In the genomic region with DNA sequence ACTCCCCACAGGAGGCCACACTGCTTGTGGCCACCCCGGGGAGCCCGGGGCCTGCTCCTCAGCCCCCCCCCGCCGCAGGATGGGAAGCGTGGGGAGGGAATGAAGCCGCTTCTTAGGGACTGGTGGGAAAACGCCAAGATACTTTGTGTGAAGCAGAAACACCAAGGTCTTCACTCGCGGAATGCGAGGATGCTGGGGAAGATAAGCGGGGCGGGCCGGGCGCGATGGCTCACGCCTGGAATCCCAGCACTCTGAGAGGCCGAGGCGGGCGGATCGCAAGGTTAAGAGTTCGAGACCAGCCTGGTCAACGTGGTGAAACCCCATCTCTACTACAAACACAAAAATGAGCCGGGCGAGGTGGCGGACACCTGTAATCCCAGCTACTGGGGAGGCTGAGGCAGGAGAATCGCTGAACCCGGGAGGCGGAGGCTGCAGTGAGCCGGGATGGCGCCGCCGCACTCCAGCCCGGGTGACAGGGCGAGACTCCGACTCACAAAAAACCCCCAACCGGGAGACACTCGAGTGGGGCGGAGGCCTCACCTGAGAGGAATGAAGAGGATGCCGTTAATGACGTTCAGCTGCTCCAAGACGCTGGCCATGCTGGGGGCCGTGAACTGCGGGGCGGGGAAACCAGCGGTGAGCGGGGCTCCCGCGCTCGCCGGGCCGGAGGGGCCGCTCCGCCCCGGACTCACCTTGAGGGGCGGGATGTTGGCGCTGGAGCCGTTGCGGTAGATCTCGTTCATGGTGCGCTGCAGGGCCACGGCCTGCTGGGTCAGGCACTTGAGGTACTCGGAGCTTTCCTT, we compare ENCODE assay signal across 2 cellular contexts.
TF ChIP-seq lines count a peak whose summit lies in the region.

No MANE protein-coding gene starts in this region.

TF ChIP-seq in WTC11, 78 proteins besides CTCF, POLR2A, EP300 and RAD21:
- TF ChIP-seq NFATC4 (CRISPR knock-in tag; IDR thresholded peaks at IDR 0.05) = no peak
- TF ChIP-seq SMAD3 (CRISPR knock-in tag; IDR thresholded peaks at IDR 0.05; ENCODE audit: borderline replicate concordance) = no peak
- no peak for TF ChIP-seq ZNF317 (CRISPR knock-in tag; IDR thresholded peaks at IDR 0.05; ENCODE audit: borderline replicate concordance, low read depth)
- no peak for TF ChIP-seq ZNF416 (CRISPR knock-in tag; IDR thresholded peaks at IDR 0.05)
- TF ChIP-seq NR2C2 (CRISPR knock-in tag; IDR thresholded peaks at IDR 0.05) = no peak
- no peak for TF ChIP-seq FOXP1 (CRISPR knock-in tag; IDR thresholded peaks at IDR 0.05; ENCODE audit: borderline replicate concordance)
- no peak for TF ChIP-seq SOX15 (CRISPR knock-in tag; IDR thresholded peaks at IDR 0.05)
- TF ChIP-seq, protein P1, sequence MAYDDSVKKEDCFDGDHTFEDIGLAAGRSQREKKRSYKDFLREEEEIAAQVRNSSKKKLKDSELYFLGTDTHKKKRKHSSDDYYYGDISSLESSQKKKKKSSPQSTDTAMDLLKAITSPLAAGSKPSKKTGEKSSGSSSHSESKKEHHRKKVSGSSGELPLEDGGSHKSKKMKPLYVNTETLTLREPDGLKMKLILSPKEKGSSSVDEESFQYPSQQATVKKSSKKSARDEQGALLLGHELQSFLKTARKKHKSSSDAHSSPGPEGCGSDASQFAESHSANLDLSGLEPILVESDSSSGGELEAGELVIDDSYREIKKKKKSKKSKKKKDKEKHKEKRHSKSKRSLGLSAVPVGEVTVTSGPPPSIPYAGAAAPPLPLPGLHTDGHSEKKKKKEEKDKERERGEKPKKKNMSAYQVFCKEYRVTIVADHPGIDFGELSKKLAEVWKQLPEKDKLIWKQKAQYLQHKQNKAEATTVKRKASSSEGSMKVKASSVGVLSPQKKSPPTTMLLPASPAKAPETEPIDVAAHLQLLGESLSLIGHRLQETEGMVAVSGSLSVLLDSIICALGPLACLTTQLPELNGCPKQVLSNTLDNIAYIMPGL (CRISPR knock-in tag; IDR thresholded peaks at IDR 0.05) = no peak
- no peak for TF ChIP-seq GRHL2 (CRISPR knock-in tag; IDR thresholded peaks at IDR 0.05; ENCODE audit: insufficient replicate concordance, severe bottlenecking)
- TF ChIP-seq, protein P2, sequence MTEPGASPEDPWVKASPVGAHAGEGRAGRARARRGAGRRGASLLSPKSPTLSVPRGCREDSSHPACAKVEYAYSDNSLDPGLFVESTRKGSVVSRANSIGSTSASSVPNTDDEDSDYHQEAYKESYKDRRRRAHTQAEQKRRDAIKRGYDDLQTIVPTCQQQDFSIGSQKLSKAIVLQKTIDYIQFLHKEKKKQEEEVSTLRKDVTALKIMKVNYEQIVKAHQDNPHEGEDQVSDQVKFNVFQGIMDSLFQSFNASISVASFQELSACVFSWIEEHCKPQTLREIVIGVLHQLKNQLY (CRISPR knock-in tag; IDR thresholded peaks at IDR 0.05) = no peak
- no peak for TF ChIP-seq TP53 (CRISPR knock-in tag; IDR thresholded peaks at IDR 0.05)
- TF ChIP-seq, protein P3, sequence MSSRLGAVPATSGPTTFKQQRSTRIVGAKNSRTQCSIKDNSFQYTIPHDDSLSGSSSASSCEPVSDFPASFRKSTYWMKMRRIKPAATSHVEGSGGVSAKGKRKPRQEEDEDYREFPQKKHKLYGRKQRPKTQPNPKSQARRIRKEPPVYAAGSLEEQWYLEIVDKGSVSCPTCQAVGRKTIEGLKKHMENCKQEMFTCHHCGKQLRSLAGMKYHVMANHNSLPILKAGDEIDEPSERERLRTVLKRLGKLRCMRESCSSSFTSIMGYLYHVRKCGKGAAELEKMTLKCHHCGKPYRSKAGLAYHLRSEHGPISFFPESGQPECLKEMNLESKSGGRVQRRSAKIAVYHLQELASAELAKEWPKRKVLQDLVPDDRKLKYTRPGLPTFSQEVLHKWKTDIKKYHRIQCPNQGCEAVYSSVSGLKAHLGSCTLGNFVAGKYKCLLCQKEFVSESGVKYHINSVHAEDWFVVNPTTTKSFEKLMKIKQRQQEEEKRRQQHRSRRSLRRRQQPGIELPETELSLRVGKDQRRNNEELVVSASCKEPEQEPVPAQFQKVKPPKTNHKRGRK (CRISPR knock-in tag; IDR thresholded peaks at IDR 0.05; ENCODE audit: borderline replicate concordance) = no peak
- no peak for TF ChIP-seq JAZF1 (CRISPR knock-in tag; IDR thresholded peaks at IDR 0.05)
- TF ChIP-seq HMGA2 (CRISPR knock-in tag; IDR thresholded peaks at IDR 0.05) = no peak
- TF ChIP-seq, protein P4, sequence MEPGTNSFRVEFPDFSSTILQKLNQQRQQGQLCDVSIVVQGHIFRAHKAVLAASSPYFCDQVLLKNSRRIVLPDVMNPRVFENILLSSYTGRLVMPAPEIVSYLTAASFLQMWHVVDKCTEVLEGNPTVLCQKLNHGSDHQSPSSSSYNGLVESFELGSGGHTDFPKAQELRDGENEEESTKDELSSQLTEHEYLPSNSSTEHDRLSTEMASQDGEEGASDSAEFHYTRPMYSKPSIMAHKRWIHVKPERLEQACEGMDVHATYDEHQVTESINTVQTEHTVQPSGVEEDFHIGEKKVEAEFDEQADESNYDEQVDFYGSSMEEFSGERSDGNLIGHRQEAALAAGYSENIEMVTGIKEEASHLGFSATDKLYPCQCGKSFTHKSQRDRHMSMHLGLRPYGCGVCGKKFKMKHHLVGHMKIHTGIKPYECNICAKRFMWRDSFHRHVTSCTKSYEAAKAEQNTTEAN (CRISPR knock-in tag; IDR thresholded peaks at IDR 0.05) = no peak
- TF ChIP-seq NR3C1 (CRISPR knock-in tag; conservative IDR thresholded peaks at IDR 0.05; ENCODE audit: low read depth) = no peak
- no peak for TF ChIP-seq CREB1 (CRISPR knock-in tag; IDR thresholded peaks at IDR 0.05)
- no peak for TF ChIP-seq ZNF263 (CRISPR knock-in tag; IDR thresholded peaks at IDR 0.05; ENCODE audit: low read depth)
- TF ChIP-seq ZNF396 (CRISPR knock-in tag; IDR thresholded peaks at IDR 0.05; ENCODE audit: borderline replicate concordance) = no peak
- TF ChIP-seq, protein P5, sequence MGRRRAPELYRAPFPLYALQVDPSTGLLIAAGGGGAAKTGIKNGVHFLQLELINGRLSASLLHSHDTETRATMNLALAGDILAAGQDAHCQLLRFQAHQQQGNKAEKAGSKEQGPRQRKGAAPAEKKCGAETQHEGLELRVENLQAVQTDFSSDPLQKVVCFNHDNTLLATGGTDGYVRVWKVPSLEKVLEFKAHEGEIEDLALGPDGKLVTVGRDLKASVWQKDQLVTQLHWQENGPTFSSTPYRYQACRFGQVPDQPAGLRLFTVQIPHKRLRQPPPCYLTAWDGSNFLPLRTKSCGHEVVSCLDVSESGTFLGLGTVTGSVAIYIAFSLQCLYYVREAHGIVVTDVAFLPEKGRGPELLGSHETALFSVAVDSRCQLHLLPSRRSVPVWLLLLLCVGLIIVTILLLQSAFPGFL (CRISPR knock-in tag; IDR thresholded peaks at IDR 0.05; ENCODE audit: borderline replicate concordance) = no peak
TF ChIP-seq in WTC11: peak in this region for 0.

TF ChIP-seq in HepG2, 621 proteins besides CTCF, POLR2A, EP300 and RAD21:
- TF ChIP-seq AGO2 (optimal IDR thresholded peaks at IDR 0.05; ENCODE audit: low read depth, low read length) (peak; percentile 18), ZSCAN12 (CRISPR knock-in tag; IDR thresholded peaks at IDR 0.05) (no peak)
- TF ChIP-seq, protein P6, sequence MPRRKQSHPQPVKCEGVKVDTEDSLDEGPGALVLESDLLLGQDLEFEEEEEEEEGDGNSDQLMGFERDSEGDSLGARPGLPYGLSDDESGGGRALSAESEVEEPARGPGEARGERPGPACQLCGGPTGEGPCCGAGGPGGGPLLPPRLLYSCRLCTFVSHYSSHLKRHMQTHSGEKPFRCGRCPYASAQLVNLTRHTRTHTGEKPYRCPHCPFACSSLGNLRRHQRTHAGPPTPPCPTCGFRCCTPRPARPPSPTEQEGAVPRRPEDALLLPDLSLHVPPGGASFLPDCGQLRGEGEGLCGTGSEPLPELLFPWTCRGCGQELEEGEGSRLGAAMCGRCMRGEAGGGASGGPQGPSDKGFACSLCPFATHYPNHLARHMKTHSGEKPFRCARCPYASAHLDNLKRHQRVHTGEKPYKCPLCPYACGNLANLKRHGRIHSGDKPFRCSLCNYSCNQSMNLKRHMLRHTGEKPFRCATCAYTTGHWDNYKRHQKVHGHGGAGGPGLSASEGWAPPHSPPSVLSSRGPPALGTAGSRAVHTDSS (CRISPR knock-in tag; conservative IDR thresholded peaks at IDR 0.05) = no peak
